Comparison of ENCODE assay signal across 27 cellular contexts in genomic region chr3:36615861-36616260, GRCh38.
DNase-seq lines count a peak whose midpoint lies in the region; ATAC-seq, FAIRE-seq and TF ChIP-seq lines count a peak whose summit lies in the region.
"Had no signal": no experiment of that assay in that cellular context is flagged by ENCODE, and none has a peak within 500 bp of the region (broad histone marks: within the 10 kb centered on the region; RNA-seq: fewer than 3 reads in every experiment).

No MANE protein-coding gene starts in this region.

- no peak overlapping the region for H3K27ac Mint-ChIP-seq in activated T-helper 17 cell treated with anti-CD3 and anti-CD28 coated beads, Interleukin-2, amount 50 U/mL, for 72 hours
- H3K27ac Mint-ChIP-seq: CD14-positive monocyte; CD4-positive, alpha-beta memory T cell; CD4-positive, CD25-positive, alpha-beta regulatory T cell; CD8-positive, alpha-beta memory T cell had no signal

- no peaks in the 10 kb centered on the region for H3K9me1 ChIP-seq in keratinocyte (ENCODE audit: control insufficient read depth, extremely low read depth, insufficient read depth, low read length)

- no peak overlapping the region for H3K4me2 ChIP-seq in keratinocyte (ENCODE audit: control insufficient read depth, extremely low read depth, insufficient read depth, low read depth, low read length)
- H3K4me2 ChIP-seq: BLaER1 had no signal

- dilution Hi-C loops in keratinocyte (cut with MboI; ENCODE audit: extremely low pct_ligation_motif_present, low sequenced_read_pairs) = no loop called here

- no peak overlapping the region for H2AFZ ChIP-seq in keratinocyte (ENCODE audit: control insufficient read depth, low read length)

- FAIRE-seq in bronchial epithelial cell (lab: Jason Lieb, UNC) = no peak
- peak; percentile 77 for FAIRE-seq in keratinocyte (lab: Jason Lieb, UNC)
- FAIRE-seq in small intestine (lab: Jason Lieb, UNC) = no peak
- FAIRE-seq: A204.1, GM12878, GM12892, GM18507 had no signal

- no peaks in the 10 kb centered on the region for H3K9me3 Mint-ChIP-seq in activated T-helper 17 cell treated with anti-CD3 and anti-CD28 coated beads, Interleukin-2, amount 50 U/mL, for 72 hours

- no peak overlapping the region for H3K9ac ChIP-seq in keratinocyte (ENCODE audit: control insufficient read depth, extremely low read depth, insufficient read depth, low read length)
- H3K9ac ChIP-seq: BLaER1 had no signal

- H3K4me1 Mint-ChIP-seq in activated T-helper 17 cell treated with anti-CD3 and anti-CD28 coated beads, Interleukin-2, amount 50 U/mL, for 72 hours = no peaks in the 10 kb centered on the region
- H3K4me1 Mint-ChIP-seq: CD14-positive monocyte; CD4-positive, alpha-beta memory T cell; CD4-positive, CD25-positive, alpha-beta regulatory T cell; CD8-positive, alpha-beta memory T cell had no signal

- no peaks in the 10 kb centered on the region for H4K20me1 ChIP-seq in keratinocyte (ENCODE audit: control insufficient read depth, extremely low read depth, insufficient read depth, low read length)
- H4K20me1 ChIP-seq: BLaER1 had no signal

- no peaks in the 10 kb centered on the region for H3K79me2 ChIP-seq in keratinocyte (ENCODE audit: control insufficient read depth, insufficient read depth, low read length)

- no peaks in the 10 kb centered on the region for H3K36me3 Mint-ChIP-seq in activated T-helper 17 cell treated with anti-CD3 and anti-CD28 coated beads, Interleukin-2, amount 50 U/mL, for 72 hours (ENCODE audit: low read depth)
- H3K36me3 Mint-ChIP-seq: CD14-positive monocyte; CD4-positive, alpha-beta memory T cell; CD4-positive, CD25-positive, alpha-beta regulatory T cell; CD8-positive, alpha-beta memory T cell had no signal

- H3K27ac ChIP-seq in keratinocyte (ENCODE audit: control insufficient read depth, insufficient read depth, low read length) = no peak overlapping the region
- no peak overlapping the region for H3K27ac ChIP-seq in small intestine (ENCODE audit: low read depth in 1 of 2, low read length in 1 of 2)
- H3K27ac ChIP-seq: BLaER1 had no signal

- ATAC-seq in activated T-helper 17 cell treated with anti-CD3 and anti-CD28 coated beads, Interleukin-2, amount 50 U/mL, for 72 hours (replicated peaks) = no peak
- ATAC-seq: GM12878 had no signal

- H3K27me3 Mint-ChIP-seq in activated T-helper 17 cell treated with anti-CD3 and anti-CD28 coated beads, Interleukin-2, amount 50 U/mL, for 72 hours = peaks cover 4% of the 10 kb centered on the region

- H3K4me3 ChIP-seq in bronchial epithelial cell (ENCODE audit: low read depth, low read length) (no peak overlapping the region), epithelial cell of esophagus (ENCODE audit: low read length) (no peak overlapping the region), keratinocyte (ENCODE audit: control insufficient read depth in 2 of 3, extremely low read depth in 1 of 3, insufficient read depth in 2 of 3, low read depth in 1 of 3, low read length in 3 of 3) (no peak overlapping the region), small intestine (ENCODE audit: low read depth in 1 of 2, low read length in 2 of 2) (no peak overlapping the region)
- H3K4me3 ChIP-seq: BLaER1, GM12878 had no signal

- H3K36me3 ChIP-seq in bronchial epithelial cell (ENCODE audit: control insufficient read depth, insufficient read depth, low read length) (no peaks in the 10 kb centered on the region), keratinocyte (ENCODE audit: control insufficient read depth in 2 of 2, extremely low read depth in 1 of 2, insufficient read depth in 2 of 2, low read length in 2 of 2) (no peaks in the 10 kb centered on the region), small intestine (ENCODE audit: control insufficient read depth in 2 of 2, insufficient read depth in 2 of 2, low read length in 2 of 2) (no peaks in the 10 kb centered on the region)
- H3K36me3 ChIP-seq: BE2C, BLaER1 had no signal

- TF ChIP-seq CTCF in bronchial epithelial cell (IDR thresholded peaks at IDR 0.05; ENCODE audit: insufficient read depth, low read length, severe bottlenecking) (no peak), epithelial cell of esophagus (IDR thresholded peaks at IDR 0.05; ENCODE audit: insufficient read depth, low read depth, low read length, missing control alignments) (no peak), keratinocyte (optimal IDR thresholded peaks at IDR 0.05 in 1 of 3, IDR thresholded peaks at IDR 0.05 in 1 of 3, conservative IDR thresholded peaks at IDR 0.05 in 1 of 3; ENCODE audit: extremely low read depth in 1 of 3, insufficient read depth in 2 of 3, low read length in 3 of 3) (no peak)

- H3K4me3 Mint-ChIP-seq in activated T-helper 17 cell treated with anti-CD3 and anti-CD28 coated beads, Interleukin-2, amount 50 U/mL, for 72 hours = no peak overlapping the region
- H3K4me3 Mint-ChIP-seq: CD14-positive monocyte; CD4-positive, alpha-beta memory T cell; CD4-positive, CD25-positive, alpha-beta regulatory T cell had no signal

- peaks cover 7% of the 10 kb centered on the region for H3K4me1 ChIP-seq in keratinocyte (ENCODE audit: control insufficient read depth, extremely low read depth, insufficient read depth, low read length)
- no peaks in the 10 kb centered on the region for H3K4me1 ChIP-seq in small intestine (ENCODE audit: control insufficient read depth in 2 of 2, insufficient read depth in 1 of 2, low read depth in 1 of 2, low read length in 1 of 2)
- H3K4me1 ChIP-seq: BE2C, BLaER1 had no signal

- peaks cover 1% of the 10 kb centered on the region for H3K27me3 ChIP-seq in bronchial epithelial cell (ENCODE audit: control insufficient read depth, insufficient read depth, low read length)
- no peaks in the 10 kb centered on the region for H3K27me3 ChIP-seq in keratinocyte (ENCODE audit: control insufficient read depth, extremely low read depth, insufficient read depth, low read length)
- H3K27me3 ChIP-seq in small intestine (ENCODE audit: control insufficient read depth in 2 of 2, insufficient read depth in 2 of 2, low read length in 2 of 2) = no peaks in the 10 kb centered on the region
- H3K27me3 ChIP-seq: BE2C, BLaER1 had no signal

- H3K9me3 ChIP-seq in keratinocyte (ENCODE audit: control insufficient read depth, low read depth, low read length) (no peaks in the 10 kb centered on the region), small intestine (ENCODE audit: control insufficient read depth, low read depth) (no peaks in the 10 kb centered on the region)
- H3K9me3 ChIP-seq: BE2C, BLaER1 had no signal

- DNase-seq in bronchial epithelial cell (ENCODE audit: low read depth) (peak; percentile 57), epithelial cell of esophagus (ENCODE audit: low read depth) (peak; percentile 60), keratinocyte (ENCODE audit: low read depth, low spot score) (peak; percentile 7), small intestine (no peak)
- DNase-seq in activated naive CD4-positive, alpha-beta T cell treated with Interleukin-2 at 50 U/mL for 16 hours = no peak
- DNase-seq: 8988T; ACHN; BE2C; C1 segment of cervical spinal cord; CD4-positive, alpha-beta memory T cell; CD4-positive, CD25-positive, alpha-beta regulatory T cell; CD8-positive, alpha-beta memory T cell; COR-L47; DMS 273 treated with DMSO at 0.1 percent for 48 hours; DMS153; DMS53; DMS79; DND-41; EL; GDM1 had no signal

Comparison
In these comparisons a context has a peak if more than half of its experiments do, and no peak if none do; other contexts are left out.
1. DNase-seq: peak in bronchial epithelial cell (single experiment), epithelial cell of esophagus (single experiment) and keratinocyte (single experiment); none in small intestine (single experiment) and activated naive CD4-positive, alpha-beta T cell treated with Interleukin-2 at 50 U/mL for 16 hours (single experiment).